Comparison of ENCODE assay signal across 3 cellular contexts in genomic region chr22:10747227-10747626, GRCh38.
DNase-seq lines count a peak whose midpoint lies in the region; FAIRE-seq and TF ChIP-seq lines count a peak whose summit lies in the region.
"Not testable (repeated sequence)": the region's sequence is repeated elsewhere in the genome, so short reads cannot be mapped to it uniquely, and the experiment has no call there.

No MANE protein-coding gene starts in this region.

- FAIRE-seq in kidney (lab: Jason Lieb, UNC), result not testable (repeated sequence)

- 0 out of 2 replicates have a peak overlapping the region, but pooled peaks have one; percentile 48 for H3K4me2 ChIP-seq in PC-9

- CTCF ChIA-PET in PC-9 (lab: Charles Lee), result not testable (repeated sequence)

- not testable (repeated sequence) for H3K27ac Mint-ChIP-seq in osteocyte (ENCODE audit: unreplicated experiment)

- H3K4me3 Mint-ChIP-seq in osteocyte (ENCODE audit: unreplicated experiment), result not testable (repeated sequence)

- H3K4me1 ChIP-seq in PC-9 (replicated peaks; ENCODE audit: insufficient read depth), result peaks cover 27% of the 10 kb centered on the region
- H3K4me1 ChIP-seq in kidney (ENCODE audit: control insufficient read depth in 1 of 2, insufficient read depth in 1 of 2, low read depth in 1 of 2, low read length in 2 of 2), result not testable (repeated sequence)

- H3K36me3 ChIP-seq in PC-9 (ENCODE audit: low read depth); kidney (ENCODE audit: control insufficient read depth in 1 of 2, insufficient read depth in 2 of 2, low read length in 2 of 2): not testable (repeated sequence)

- not testable (repeated sequence) for H3K79me2 ChIP-seq in PC-9 (ENCODE audit: low read depth)

- not testable (repeated sequence) for H3K9me3 ChIP-seq in PC-9 (ENCODE audit: insufficient read depth, low read depth); kidney (ENCODE audit: control insufficient read depth in 1 of 2, low read length in 2 of 2)

- not testable (repeated sequence) for H3K27me3 Mint-ChIP-seq in osteocyte (ENCODE audit: unreplicated experiment)

- H3K36me3 Mint-ChIP-seq in osteocyte (ENCODE audit: unreplicated experiment), result not testable (repeated sequence)

- DNase-seq in PC-9, result not testable (repeated sequence)
- peak; percentile 62 for DNase-seq in kidney
- DNase-seq in osteocyte (ENCODE audit: extremely low spot score, unreplicated experiment), result peak; percentile 83

- not testable (repeated sequence) for BruUV-seq in PC-9 (replicated peaks; lab: Mats Ljungman, UMichigan)

- not testable (repeated sequence) for H3K9ac ChIP-seq in kidney (ENCODE audit: low read length in 2 of 2)

- not testable (repeated sequence) for H4K20me1 ChIP-seq in PC-9 (ENCODE audit: insufficient read depth)

- not testable (repeated sequence) for H2AFZ ChIP-seq in PC-9

- H3K27me3 ChIP-seq in PC-9 (ENCODE audit: insufficient read depth, low read depth), result not testable (repeated sequence)

- not testable (repeated sequence) for H3K4me3 ChIP-seq in PC-9; kidney (ENCODE audit: low read length in 2 of 2)

- H3K9me2 ChIP-seq in PC-9 (ENCODE audit: insufficient read depth), result not testable (repeated sequence)

- not testable (repeated sequence) for H3F3A ChIP-seq in PC-9 (ENCODE audit: insufficient read depth, low read depth)

- intact Hi-C loops in PC-9 (cut with micrococcal nuclease; ENCODE audit: unreplicated experiment); kidney (cut with DNase I): not testable (repeated sequence)

- not testable (repeated sequence) for H3K4me1 Mint-ChIP-seq in osteocyte (ENCODE audit: unreplicated experiment)

- H3K9me3 Mint-ChIP-seq in osteocyte (ENCODE audit: unreplicated experiment), result peaks cover 36% of the 10 kb centered on the region

- not testable (repeated sequence) for H3K27ac ChIP-seq in PC-9; kidney (ENCODE audit: low read depth in 2 of 2, low read length in 2 of 2)

- not testable (repeated sequence) for TF ChIP-seq CTCF in PC-9 (conservative IDR thresholded peaks at IDR 0.05); kidney (IDR thresholded peaks at IDR 0.05; ENCODE audit: borderline replicate concordance, extremely low read depth, insufficient read depth); osteocyte (IDR thresholded peaks at IDR 0.05)

- POLR2A ChIA-PET in PC-9 (lab: Charles Lee; ENCODE audit: unreplicated experiment), result not testable (repeated sequence)
